In genomic region chr16:13919330-13919682, GRCh38 we compare ENCODE assay signal across 8 cellular contexts. TPM values are rescaled to one million over a fixed set of nuclear protein-coding genes. Genes with fewer than 3 reads are reported as not detected.
DNase-seq lines count a peak whose midpoint lies in the region; ATAC-seq and TF ChIP-seq lines count a peak whose summit lies in the region.

No MANE protein-coding gene starts in this region.

- H3K27ac Mint-ChIP-seq in central memory CD8-positive, alpha-beta T cell (ENCODE audit: low read depth), result peak overlapping the region; percentile 97

- no peak for TF ChIP-seq POLR2A in suprapubic skin (IDR thresholded peaks at IDR 0.05)

- H3K79me2 ChIP-seq in OCI-LY3 (ENCODE audit: low read length), result peaks cover 10% of the 10 kb centered on the region

- H3K36me3 ChIP-seq in BE2C (peaks cover 10% of the 10 kb centered on the region), OCI-LY3 (replicated peaks; ENCODE audit: low read depth, low read length) (peaks cover 4% of the 10 kb centered on the region), suprapubic skin (peaks cover 2% of the 10 kb centered on the region)

- H3K27me3 ChIP-seq in BE2C (0 out of 2 replicates have a peak, but pooled peaks cover 4% of the 10 kb centered on the region), OCI-LY3 (ENCODE audit: low read depth, low read length) (peaks cover 17% of the 10 kb centered on the region), suprapubic skin (no peaks in the 10 kb centered on the region)

- TF ChIP-seq EP300 in suprapubic skin (IDR thresholded peaks at IDR 0.05), result no peak

- WGBS in suprapubic skin, result 0% methylated on average over 3 of the region's 3 CpGs

- peaks cover 15% of the 10 kb centered on the region for H3K36me3 Mint-ChIP-seq in central memory CD8-positive, alpha-beta T cell (ENCODE audit: insufficient read depth)

- H3K4me2 ChIP-seq in OCI-LY3 (ENCODE audit: low read length), result peak overlapping the region; percentile 94

- peak overlapping the region; percentile 70 for H3K9ac ChIP-seq in OCI-LY3 (ENCODE audit: low read length)

- H3K9me3 ChIP-seq in BE2C, result no peaks in the 10 kb centered on the region
- H3K9me3 ChIP-seq in OCI-LY3 (ENCODE audit: insufficient read depth, low read length), result no peaks in the 10 kb centered on the region
- no peaks in the 10 kb centered on the region for H3K9me3 ChIP-seq in suprapubic skin

- DNase-seq in BE2C (no peak), left kidney (ENCODE audit: low read depth, low spot score) (peak; percentile 71), suprapubic skin (ENCODE audit: low spot score in 2 of 2) (no peak)
- DNase-seq in central memory CD8-positive, alpha-beta T cell (ENCODE audit: low spot score in 2 of 2), result no peak
- no peak for DNase-seq in central memory CD4-positive, alpha-beta T cell

- no peaks in the 10 kb centered on the region for H4K20me1 ChIP-seq in OCI-LY3 (ENCODE audit: insufficient read depth, low read length)

- H3K4me3 ChIP-seq in BE2C (ENCODE audit: low read depth, low read length) (peak overlapping the region; percentile 79), OCI-LY3 (ENCODE audit: low read length) (peak overlapping the region; percentile 94), suprapubic skin (peak overlapping the region; percentile 79)

- peak overlapping the region; percentile 97 for H2AFZ ChIP-seq in OCI-LY3 (ENCODE audit: low read depth, low read length)

- H3K4me1 ChIP-seq in BE2C, result 0 out of 2 replicates have a peak, but pooled peaks cover 2% of the 10 kb centered on the region
- peaks cover 21% of the 10 kb centered on the region for H3K4me1 ChIP-seq in OCI-LY3 (ENCODE audit: low read length)
- peaks cover 18% of the 10 kb centered on the region for H3K4me1 ChIP-seq in suprapubic skin

- H3K27ac ChIP-seq in OCI-LY3 (ENCODE audit: low read length) (no peak overlapping the region), suprapubic skin (no peak overlapping the region)

- no peaks in the 10 kb centered on the region for H3K9me3 Mint-ChIP-seq in central memory CD8-positive, alpha-beta T cell

- H3K27me3 Mint-ChIP-seq in central memory CD8-positive, alpha-beta T cell, result no peaks in the 10 kb centered on the region

- TF ChIP-seq CTCF in BE2C (IDR thresholded peaks at IDR 0.05; ENCODE audit: low read depth, low read length) (peak; percentile 21; the same call in 1 of the 2 replicates), OCI-LY3 (IDR thresholded peaks at IDR 0.05; ENCODE audit: low read depth, low read length) (no peak), suprapubic skin (IDR thresholded peaks at IDR 0.05) (no peak)

- ATAC-seq in HG02840 (IDR thresholded peaks at IDR 0.05; ENCODE audit: low FRiP score, unreplicated experiment) (peak; percentile 3), GM21390 (IDR thresholded peaks at IDR 0.05; ENCODE audit: unreplicated experiment) (no peak)
- peak; percentile 41 for ATAC-seq in central memory CD8-positive, alpha-beta T cell (replicated peaks; ENCODE audit: extremely low read depth, poor library complexity, severe bottlenecking)

- H3K4me1 Mint-ChIP-seq in central memory CD8-positive, alpha-beta T cell, result peaks cover 25% of the 10 kb centered on the region

- H3K4me3 Mint-ChIP-seq in central memory CD8-positive, alpha-beta T cell, result peak overlapping the region; percentile 93

RNA-seq across cellular contexts. Expression of gene ERCC4, which starts 0.6 kb away (rescaled TPM):
- polyA plus RNA-seq in BE2C (2012; ENCODE audit: insufficient read depth, insufficient read length, low read depth), result 3.6 TPM
- total RNA-seq in suprapubic skin, result 1 to 10 TPM; 4.3 to 6.0 (median 5.2) TPM
